ENCODE assay signal across 10 cellular contexts in the genomic region with DNA sequence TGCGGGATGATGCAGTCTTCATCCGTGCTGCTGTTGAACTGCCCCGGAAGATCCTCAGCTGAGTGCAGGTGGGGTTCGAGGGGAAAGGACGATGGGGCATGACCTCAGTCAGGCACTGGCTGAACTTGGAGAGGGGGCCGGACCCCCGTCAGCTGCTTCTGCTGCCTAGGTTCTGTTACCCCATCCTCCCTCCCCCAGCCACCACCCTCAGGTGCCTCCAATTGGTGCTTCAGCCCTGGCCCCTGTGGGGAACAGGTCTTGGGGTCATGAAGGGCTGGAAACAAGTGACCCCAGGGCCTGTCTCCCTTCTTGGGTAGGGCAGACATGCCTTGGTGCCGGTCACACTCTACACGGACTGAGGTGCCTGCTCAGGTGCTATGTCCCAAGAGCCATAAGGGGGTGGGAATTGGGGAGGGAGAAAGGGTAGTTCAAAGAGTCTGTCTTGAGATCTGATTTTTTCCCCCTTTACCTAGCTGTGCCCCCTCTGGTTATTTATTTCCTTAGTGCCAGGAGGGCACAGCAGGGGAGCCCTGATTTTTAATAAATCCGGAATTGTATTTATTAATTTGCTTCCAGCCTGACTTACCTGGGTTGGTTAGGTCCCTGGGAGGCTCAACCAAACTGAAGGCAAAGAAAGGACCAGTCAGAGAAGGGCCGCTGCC. TPM values are rescaled to one million over a fixed set of nuclear protein-coding genes. Genes with fewer than 3 reads are reported as not detected.
DNase-seq lines count a peak whose midpoint lies in the region; ATAC-seq and TF ChIP-seq lines count a peak whose summit lies in the region.
"Had no signal": no experiment of that assay in that cellular context is flagged by ENCODE, and none has a peak within 500 bp of the region (broad histone marks: within the 10 kb centered on the region; RNA-seq: fewer than 3 reads in every experiment).

No MANE protein-coding gene starts in this region.

- no peaks in the 10 kb centered on the region for H3K27me3 ChIP-seq in HCT116 (ENCODE audit: insufficient read depth, low read length)
- no peaks in the 10 kb centered on the region for H3K27me3 ChIP-seq in gastroesophageal sphincter
- H3K27me3 ChIP-seq: pancreas had no signal

- peaks cover 57% of the 10 kb centered on the region for H3K79me2 ChIP-seq in HCT116 (ENCODE audit: insufficient read depth, low read length)

- H3K4me2 ChIP-seq in HCT116 (ENCODE audit: low read length): peak overlapping the region; percentile 17; the same call in 1 of the 2 replicates

- H3K36me3 ChIP-seq in HCT116 (ENCODE audit: control insufficient read depth in 1 of 2, insufficient read depth in 2 of 2, low read length in 2 of 2) (peaks cover 32 to 56% of the 10 kb centered on the region in 2 experiments), gastroesophageal sphincter (peaks cover 0 to 27% of the 10 kb centered on the region in 2 donors)

- no peaks in the 10 kb centered on the region for H3K27me3 Mint-ChIP-seq in stimulated activated memory B cell treated with anti-CD40 and anti-IgM and Interleukin-4, amounts not matched to agents 10 μg/mL and 1 μg/mL and 100 μg/mL, for 72 hours

- ATAC-seq in HCT116: peak; percentile 4
- ATAC-seq in SK-N-SH treated with all-trans-retinoic acid at 6 μM for 48 hours: peak; percentile 1; the same call in 1 of the 3 replicates
- no peak for ATAC-seq in gastroesophageal sphincter
- peak; percentile 1 for ATAC-seq in stimulated activated memory B cell treated with anti-CD40 and anti-IgM and Interleukin-4, amounts not matched to agents 10 μg/mL and 1 μg/mL and 100 μg/mL, for 72 hours
- no peak for ATAC-seq in sciatic nerve
- ATAC-seq in GM18868 (IDR thresholded peaks at IDR 0.05; ENCODE audit: unreplicated experiment): no peak
- ATAC-seq in GM18511 (IDR thresholded peaks at IDR 0.05; ENCODE audit: unreplicated experiment): no peak

- no peak overlapping the region for H3K27ac Mint-ChIP-seq in stimulated activated memory B cell treated with anti-CD40 and anti-IgM and Interleukin-4, amounts not matched to agents 10 μg/mL and 1 μg/mL and 100 μg/mL, for 72 hours

- no TSS peak for BruUV-seq in HCT116 (replicated peaks; lab: Mats Ljungman, UMichigan)

- peaks cover 46% of the 10 kb centered on the region for H3K36me3 Mint-ChIP-seq in stimulated activated memory B cell treated with anti-CD40 and anti-IgM and Interleukin-4, amounts not matched to agents 10 μg/mL and 1 μg/mL and 100 μg/mL, for 72 hours

- no peak for TF ChIP-seq CTCF in HCT116 (IDR thresholded peaks at IDR 0.05 in 2 of 3, conservative IDR thresholded peaks at IDR 0.05 in 1 of 3; ENCODE audit: borderline replicate concordance in 1 of 3, insufficient read depth in 1 of 3, low read depth in 2 of 3, low read length in 2 of 3)
- no peak for TF ChIP-seq CTCF in gastroesophageal sphincter (IDR thresholded peaks at IDR 0.05)

- POLR2A ChIA-PET in HCT116 (lab: Charles Lee): interaction anchor here (0.6 to 11.6 kb wide), 5 partner anchors 14 to 28 kb away, joined by 3 to 149 read pairs (median 4); a partner anchor contains a TSS

- peak overlapping the region; percentile 98 for H3K27ac ChIP-seq in HCT116 (ENCODE audit: low read depth, low read length)
- H3K27ac ChIP-seq in gastroesophageal sphincter: peak overlapping the region in 3 of 4 donors; percentile 7 to 53 (median 45)

- TF ChIP-seq EP300 in gastroesophageal sphincter (IDR thresholded peaks at IDR 0.05): no peak

- H3K9me3 ChIP-seq in HCT116 (ENCODE audit: control insufficient read depth in 1 of 2, insufficient read depth in 1 of 2, low read depth in 1 of 2, low read length in 2 of 2) (no peaks in the 10 kb centered on the region), gastroesophageal sphincter (no peaks in the 10 kb centered on the region)
- H3K9me3 ChIP-seq: pancreas had no signal

- CTCF ChIA-PET in HCT116 (lab: Charles Lee): interaction anchor here (0.6 to 13.6 kb wide), 14 partner anchors 12 to 202 kb away, joined by 3 to 207 read pairs (median 5); a partner anchor contains a TSS

- DNase-seq in HCT116 (ENCODE audit: low read depth, low spot score) (no peak), sciatic nerve (ENCODE audit: low spot score) (no peak), COLO829 (ENCODE audit: low spot score) (no peak)
- DNase-seq: cortex of kidney had no signal

- 0 out of 2 replicates have a peak overlapping the region, but pooled peaks have one; percentile 14 for H3K9ac ChIP-seq in HCT116 (ENCODE audit: low read length)

- WGBS in gastroesophageal sphincter (ENCODE audit: low coverage in 1 of 2), 2 donors: 11 to 47% methylated on average over 1 to 3 of the region's 11 CpGs

- no peaks in the 10 kb centered on the region for H3K9me2 ChIP-seq in HCT116 (ENCODE audit: insufficient read depth)

- H3K4me3 ChIP-seq in HCT116 (replicated peaks in 1 of 2; ENCODE audit: low read depth in 1 of 2, low read length in 2 of 2) (no peak overlapping the region), gastroesophageal sphincter (no peak overlapping the region)
- H3K4me3 ChIP-seq: pancreas had no signal

- H4K20me1 ChIP-seq in HCT116 (ENCODE audit: insufficient read depth): peaks cover 32% of the 10 kb centered on the region; the same call in 1 of the 2 replicates

- intact Hi-C loops in HCT116 (cut with micrococcal nuclease): loop anchor here (1.0 kb wide), 1 partner anchor 22 kb away; no protein-coding TSS in a partner anchor
- intact Hi-C loops in sciatic nerve (cut with DNase I): no loop called here

- peaks cover 22 to 46% of the 10 kb centered on the region in 2 experiments for H3K4me1 ChIP-seq in HCT116 (ENCODE audit: control insufficient read depth in 1 of 2, insufficient read depth in 2 of 2, low read length in 2 of 2)
- peaks cover 0 to 50% (median 15%) of the 10 kb centered on the region in 3 donors for H3K4me1 ChIP-seq in gastroesophageal sphincter

- no peak for TF ChIP-seq RAD21 in HCT116 (IDR thresholded peaks at IDR 0.05; ENCODE audit: low read depth)

- peaks cover 44% of the 10 kb centered on the region for H3K4me1 Mint-ChIP-seq in stimulated activated memory B cell treated with anti-CD40 and anti-IgM and Interleukin-4, amounts not matched to agents 10 μg/mL and 1 μg/mL and 100 μg/mL, for 72 hours

- RAD21 ChIA-PET in HCT116 (lab: Charles Lee; ENCODE audit: low non-redundant PET in 1 of 2, low total read pairs in 2 of 2, uncharacterized antibody in 2 of 2, unreplicated experiment in 2 of 2): interaction anchor here (1.4 to 1.9 kb wide), 2 partner anchors 22 to 23 kb away, joined by 13 to 28 read pairs; a partner anchor contains a TSS

- peak overlapping the region; percentile 95 for H3K4me3 Mint-ChIP-seq in stimulated activated memory B cell treated with anti-CD40 and anti-IgM and Interleukin-4, amounts not matched to agents 10 μg/mL and 1 μg/mL and 100 μg/mL, for 72 hours

- H2AFZ ChIP-seq in HCT116 (ENCODE audit: low read depth, low read length, poor library complexity, severe bottlenecking): no peak overlapping the region

- no peak for TF ChIP-seq POLR2A in HCT116 (IDR thresholded peaks at IDR 0.05; ENCODE audit: borderline replicate concordance, extremely low read depth, insufficient read depth, insufficient read length)
- TF ChIP-seq POLR2A in gastroesophageal sphincter (IDR thresholded peaks at IDR 0.05): no peak

- no peaks in the 10 kb centered on the region for H3K9me3 Mint-ChIP-seq in stimulated activated memory B cell treated with anti-CD40 and anti-IgM and Interleukin-4, amounts not matched to agents 10 μg/mL and 1 μg/mL and 100 μg/mL, for 72 hours

TF ChIP-seq in HCT116, 20 proteins besides CTCF, POLR2A, EP300 and RAD21 (continues in another document):
- TF ChIP-seq CEBPB (IDR thresholded peaks at IDR 0.05; ENCODE audit: low read depth) (no peak), ZNF274 (IDR thresholded peaks at IDR 0.05; ENCODE audit: low read depth, low read length) (no peak), EZH2 (IDR thresholded peaks at IDR 0.05) (no peak)

TF ChIP-seq in SK-N-SH treated with all-trans-retinoic acid at 6 μM for 48 hours, 23 proteins besides CTCF, POLR2A, EP300 and RAD21:
- TF ChIP-seq, protein P1, sequence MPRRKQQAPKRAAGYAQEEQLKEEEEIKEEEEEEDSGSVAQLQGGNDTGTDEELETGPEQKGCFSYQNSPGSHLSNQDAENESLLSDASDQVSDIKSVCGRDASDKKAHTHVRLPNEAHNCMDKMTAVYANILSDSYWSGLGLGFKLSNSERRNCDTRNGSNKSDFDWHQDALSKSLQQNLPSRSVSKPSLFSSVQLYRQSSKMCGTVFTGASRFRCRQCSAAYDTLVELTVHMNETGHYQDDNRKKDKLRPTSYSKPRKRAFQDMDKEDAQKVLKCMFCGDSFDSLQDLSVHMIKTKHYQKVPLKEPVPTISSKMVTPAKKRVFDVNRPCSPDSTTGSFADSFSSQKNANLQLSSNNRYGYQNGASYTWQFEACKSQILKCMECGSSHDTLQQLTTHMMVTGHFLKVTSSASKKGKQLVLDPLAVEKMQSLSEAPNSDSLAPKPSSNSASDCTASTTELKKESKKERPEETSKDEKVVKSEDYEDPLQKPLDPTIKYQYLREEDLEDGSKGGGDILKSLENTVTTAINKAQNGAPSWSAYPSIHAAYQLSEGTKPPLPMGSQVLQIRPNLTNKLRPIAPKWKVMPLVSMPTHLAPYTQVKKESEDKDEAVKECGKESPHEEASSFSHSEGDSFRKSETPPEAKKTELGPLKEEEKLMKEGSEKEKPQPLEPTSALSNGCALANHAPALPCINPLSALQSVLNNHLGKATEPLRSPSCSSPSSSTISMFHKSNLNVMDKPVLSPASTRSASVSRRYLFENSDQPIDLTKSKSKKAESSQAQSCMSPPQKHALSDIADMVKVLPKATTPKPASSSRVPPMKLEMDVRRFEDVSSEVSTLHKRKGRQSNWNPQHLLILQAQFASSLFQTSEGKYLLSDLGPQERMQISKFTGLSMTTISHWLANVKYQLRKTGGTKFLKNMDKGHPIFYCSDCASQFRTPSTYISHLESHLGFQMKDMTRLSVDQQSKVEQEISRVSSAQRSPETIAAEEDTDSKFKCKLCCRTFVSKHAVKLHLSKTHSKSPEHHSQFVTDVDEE (CRISPR knock-in tag; IDR thresholded peaks at IDR 0.05): no peak
- TF ChIP-seq ZNF70 (CRISPR knock-in tag; IDR thresholded peaks at IDR 0.05): no peak
- no peak for TF ChIP-seq ESRRG (CRISPR knock-in tag; IDR thresholded peaks at IDR 0.05)

RNA-seq across cellular contexts. Expression of a gene that starts 5.8 kb away (rescaled TPM):
- total RNA-seq in HCT116 (2021; ENCODE audit: unreplicated experiment) (127 TPM), gastroesophageal sphincter (10 to 100 TPM in 1 of 4 donors, 1 to 10 TPM in 3; 3.4 to 10.8 (median 4.7) TPM), sciatic nerve (39.2 TPM)
- 77.8 and 117 TPM in 2 replicates for polyA plus RNA-seq in HCT116 (2012)

RNA-seq across cellular contexts. Expression of a gene that starts 21.1 kb away (rescaled TPM):
- total RNA-seq in HCT116 (2021; ENCODE audit: unreplicated experiment): 7.0 TPM
- 3.4 and 4.3 TPM in 2 replicates for polyA plus RNA-seq in HCT116 (2012)
- 1 to 10 TPM in 2 of 4 donors, under 1 TPM in 1, not detected in 1; 0.94 to 2.0 (median 1.8) TPM for total RNA-seq in gastroesophageal sphincter
- total RNA-seq in sciatic nerve: 3.4 TPM

RNA-seq across cellular contexts. Expression of a gene that starts 23.6 kb away (rescaled TPM):
- total RNA-seq in HCT116 (2021; ENCODE audit: unreplicated experiment) (28.3 TPM), gastroesophageal sphincter (1 to 10 TPM in 2 of 4 donors, not detected in 2; 1.1 to 2.8 TPM), sciatic nerve (3.1 TPM)
- 29.5 and 30.0 TPM in 2 replicates for polyA plus RNA-seq in HCT116 (2012)

RNA-seq across cellular contexts. Expression of a gene that starts 29.9 kb away (rescaled TPM):
- total RNA-seq in HCT116 (2021; ENCODE audit: unreplicated experiment) (2,087 TPM), gastroesophageal sphincter (100 to 1,000 TPM; 317 to 834 (median 683) TPM), sciatic nerve (1,089 TPM)
- 2,586 and 3,141 TPM in 2 replicates for polyA plus RNA-seq in HCT116 (2012)

RNA-seq across cellular contexts. Expression of a gene that starts 32.0 kb away (rescaled TPM):
- total RNA-seq in HCT116 (2021; ENCODE audit: unreplicated experiment) (0.59 TPM), gastroesophageal sphincter (100 to 1,000 TPM; 185 to 219 (median 196) TPM), sciatic nerve (81.3 TPM)
- polyA plus RNA-seq in HCT116 (2012): 0.16 and 0.57 TPM in 2 replicates

Comparison
In these comparisons a context has a peak if more than half of its experiments do, and no peak if none do; other contexts are left out.
1. ATAC-seq: peak in HCT116 (single experiment), SK-N-SH treated with all-trans-retinoic acid at 6 μM for 48 hours (single experiment) and stimulated activated memory B cell treated with anti-CD40 and anti-IgM and Interleukin-4, amounts not matched to agents 10 μg/mL and 1 μg/mL and 100 μg/mL, for 72 hours (single experiment); none in gastroesophageal sphincter (single experiment), sciatic nerve (single experiment), GM18868 (single experiment) and GM18511 (single experiment).